Comparison of ENCODE assay signal across 8 cellular contexts in genomic region chr3:11724615-11725339, GRCh38.
DNase-seq lines count a peak whose midpoint lies in the region; ATAC-seq and TF ChIP-seq lines count a peak whose summit lies in the region.
"Had no signal": no experiment of that assay in that cellular context is flagged by ENCODE, and none has a peak within 500 bp of the region (broad histone marks: within the 10 kb centered on the region; RNA-seq: fewer than 3 reads in every experiment).

No MANE protein-coding gene starts in this region.

- H3K27ac Mint-ChIP-seq in activated naive CD8-positive, alpha-beta T cell treated with anti-CD3 and anti-CD28 coated beads, Interleukin-2, amount 10 ng/mL, durations not matched to agents 7 days and 5 days: no peak overlapping the region
- H3K27ac Mint-ChIP-seq in CD14-positive monocyte: peak overlapping the region in 2 of 7 donors; percentile 23 to 51

- H3K9me3 Mint-ChIP-seq in activated naive CD8-positive, alpha-beta T cell treated with anti-CD3 and anti-CD28 coated beads, Interleukin-2, amount 10 ng/mL, durations not matched to agents 7 days and 5 days: no peaks in the 10 kb centered on the region
- peaks cover 0 to 12% (median 5%) of the 10 kb centered on the region in 7 donors for H3K9me3 Mint-ChIP-seq in CD14-positive monocyte

- H3K4me3 ChIP-seq in A673 (ENCODE audit: low read depth, low read length, poor library complexity, severe bottlenecking): no peak overlapping the region

- peaks cover 10% of the 10 kb centered on the region for H3K27me3 ChIP-seq in A673 (replicated peaks; ENCODE audit: insufficient read depth, low read depth, low read length, poor library complexity)

- no peaks in the 10 kb centered on the region for H3K9me3 ChIP-seq in A673 (ENCODE audit: low read depth, low read length, poor library complexity, severe bottlenecking)

- ATAC-seq in GM18498 (IDR thresholded peaks at IDR 0.05; ENCODE audit: unreplicated experiment) (peak; percentile 59), GM19452 (IDR thresholded peaks at IDR 0.05; ENCODE audit: unreplicated experiment) (peak; percentile 44), HG03196 (IDR thresholded peaks at IDR 0.05; ENCODE audit: unreplicated experiment) (peak; percentile 42)
- no peak for ATAC-seq in activated naive CD8-positive, alpha-beta T cell treated with anti-CD3 and anti-CD28 coated beads, Interleukin-2, amount 10 ng/mL, durations not matched to agents 7 days and 5 days (ENCODE audit: low read depth)

- peaks cover 4% of the 10 kb centered on the region for H3K4me1 ChIP-seq in A673 (ENCODE audit: insufficient read depth, low read length, poor library complexity, severe bottlenecking)

- no TSS peak for BruUV-seq in A673 (replicated peaks; lab: Mats Ljungman, UMichigan)

- no peak overlapping the region for H3K27ac ChIP-seq in A673 (ENCODE audit: low read depth, low read length, poor library complexity, severe bottlenecking)

- intact Hi-C loops in A673 (cut with micrococcal nuclease; ENCODE audit: unreplicated experiment): no loop called here
- intact Hi-C loops in CD14-positive monocyte (cut with micrococcal nuclease): no loop called here

- CTCF ChIA-PET in A673 (lab: Charles Lee): no interaction called here

- H3K27me3 Mint-ChIP-seq in activated naive CD8-positive, alpha-beta T cell treated with anti-CD3 and anti-CD28 coated beads, Interleukin-2, amount 10 ng/mL, durations not matched to agents 7 days and 5 days: peaks cover 38% of the 10 kb centered on the region
- H3K27me3 Mint-ChIP-seq in CD14-positive monocyte (ENCODE audit: low read depth in 3 of 3): peaks cover 25 to 33% (median 32%) of the 10 kb centered on the region in 3 donors

- H3K36me3 ChIP-seq in A673 (ENCODE audit: insufficient read depth, low read length, poor library complexity, severe bottlenecking): no peaks in the 10 kb centered on the region

- POLR2A ChIA-PET in activated naive CD8-positive, alpha-beta T cell treated with anti-CD3 and anti-CD28 coated beads, Interleukin-2, amount 10 ng/mL, durations not matched to agents 7 days and 5 days (lab: Charles Lee): interaction anchor here (0.7 kb wide), 1 partner anchor 9 kb away, joined by 3 read pairs; no protein-coding TSS in a partner anchor
- POLR2A ChIA-PET in A673 (lab: Charles Lee; ENCODE audit: low non-redundant PET): no interaction called here

- peaks cover 11% of the 10 kb centered on the region for H3K4me1 Mint-ChIP-seq in activated naive CD8-positive, alpha-beta T cell treated with anti-CD3 and anti-CD28 coated beads, Interleukin-2, amount 10 ng/mL, durations not matched to agents 7 days and 5 days
- H3K4me1 Mint-ChIP-seq in CD14-positive monocyte: peaks cover 11% of the 10 kb centered on the region

- peaks cover 1% of the 10 kb centered on the region for H3K36me3 Mint-ChIP-seq in activated naive CD8-positive, alpha-beta T cell treated with anti-CD3 and anti-CD28 coated beads, Interleukin-2, amount 10 ng/mL, durations not matched to agents 7 days and 5 days
- H3K36me3 Mint-ChIP-seq in CD14-positive monocyte: no peaks in the 10 kb centered on the region

- no peak for DNase-seq in activated naive CD8-positive, alpha-beta T cell treated with anti-CD3 and anti-CD28 coated beads, Interleukin-2, amount 10 ng/mL, durations not matched to agents 7 days and 5 days
- DNase-seq in A673 (ENCODE audit: low spot score) (no peak), SW 1271 (lab: John Stamatoyannopoulos, UW) (no peak), CD14-positive monocyte (ENCODE audit: low spot score) (no peak)
- DNase-seq: NCI-H1694 had no signal

- TF ChIP-seq CTCF in A673 (conservative IDR thresholded peaks at IDR 0.05; ENCODE audit: low read depth, low read length): no peak
- no peak for TF ChIP-seq CTCF in CD14-positive monocyte (IDR thresholded peaks at IDR 0.05)

- H3K4me3 Mint-ChIP-seq in activated naive CD8-positive, alpha-beta T cell treated with anti-CD3 and anti-CD28 coated beads, Interleukin-2, amount 10 ng/mL, durations not matched to agents 7 days and 5 days: peak overlapping the region; percentile 17
- H3K4me3 Mint-ChIP-seq in CD14-positive monocyte: no peak overlapping the region
